8 cellular contexts compared by ENCODE assay signal in genomic region chr14:76953196-76953945, GRCh38.
DNase-seq lines count a peak whose midpoint lies in the region; ATAC-seq and TF ChIP-seq lines count a peak whose summit lies in the region.

No MANE protein-coding gene starts in this region.

- ATAC-seq in GM21786 (IDR thresholded peaks at IDR 0.05; ENCODE audit: unreplicated experiment): no peak

- H3K4me3 ChIP-seq in AG04450 (ENCODE audit: low read depth, low read length): peak overlapping the region; percentile 35; the same call in 1 of the 2 replicates

- H3K14ac ChIP-seq in H9 (ENCODE audit: insufficient read depth, low read length): peak overlapping the region; percentile 54; the same call in 1 of the 2 replicates

- DNase-seq in AG04450 (ENCODE audit: low read depth, low spot score) (no peak), H9 (no peak), SW480 (ENCODE audit: low spot score) (peak; percentile 93), T47D (ENCODE audit: low read depth in 1 of 2, low spot score in 1 of 2) (peak; percentile 86 to 96), kidney glomerular epithelial cell (lab: John Stamatoyannopoulos, UW) (peak; percentile 69), HEK293T (ENCODE audit: extremely low spot score) (no peak)
- DNase-seq in stimulated activated CD4-positive, alpha-beta T cell treated with anti-CD3 and anti-CD28 coated beads, TNF-alpha, amount 100 ng/mL, for 4 hours (ENCODE audit: low read depth in 3 of 3): peak in 2 of 3 experiments; percentile 38 to 53

- peak overlapping the region; percentile 44 for H3K18ac ChIP-seq in H9 (ENCODE audit: insufficient read length, low read depth, low read length)

- no peak overlapping the region for H2AFZ ChIP-seq in H9 (ENCODE audit: low read length)

- TF ChIP-seq CTCF in AG04450 (IDR thresholded peaks at IDR 0.05; ENCODE audit: low read depth, low read length): no peak
- no peak for TF ChIP-seq CTCF in H9 (conservative IDR thresholded peaks at IDR 0.05)

- no peak overlapping the region for H3K23ac ChIP-seq in H9 (ENCODE audit: insufficient read length, low read depth, low read length)

- POLR2A ChIA-PET in AG04450 (lab: Yijun Ruan, JAX) (interaction anchor here (0.5 to 1.7 kb wide), 7 partner anchors 9 to 89 kb away, joined by 3 to 15 read pairs (median 4); no protein-coding TSS in a partner anchor), HEK293T (lab: Yijun Ruan, JAX) (interaction anchor here (1.0 to 2.5 kb wide), 2 partner anchors 11 to 76 kb away, joined by 3 to 8 read pairs; no protein-coding TSS in a partner anchor)

- WGBS in H9 (ENCODE audit: extremely low coverage, insufficient read length, low lambda C conversion rate): no CpG with 5 or more reads among the region's 12 CpGs

- H3K4me2 ChIP-seq in H9 (ENCODE audit: insufficient read depth, insufficient read length, low read length): no peak overlapping the region

- no peak overlapping the region for H2BK5ac ChIP-seq in H9 (ENCODE audit: insufficient read length, low read length)

- no peaks in the 10 kb centered on the region for H3K27me3 Mint-ChIP-seq in H9 (ENCODE audit: low read depth)

- no peak overlapping the region for H2BK15ac ChIP-seq in H9 (ENCODE audit: low read depth, low read length)

- no peak overlapping the region for H2BK120ac ChIP-seq in H9 (ENCODE audit: low read depth, low read length, poor library complexity, severe bottlenecking)

- peaks cover 8% of the 10 kb centered on the region for H3K23me2 ChIP-seq in H9 (ENCODE audit: insufficient read length, low read depth, low read length, poor library complexity, severe bottlenecking)

- H2AK5ac ChIP-seq in H9 (ENCODE audit: insufficient read length, low read length): no peak overlapping the region

- no peak overlapping the region for H3T11ph ChIP-seq in H9 (ENCODE audit: low read length)

- no peak overlapping the region for H4K8ac ChIP-seq in H9 (replicated peaks; ENCODE audit: insufficient read length, low read depth, low read length)

- peak overlapping the region; percentile 28 for H2BK12ac ChIP-seq in H9 (ENCODE audit: insufficient read length, low read depth, low read length)

- H3K9ac ChIP-seq in H9 (ENCODE audit: extremely low read depth, insufficient read length, low read length): no peak overlapping the region

- H3K4me3 Mint-ChIP-seq in H9: no peak overlapping the region

- H4K5ac ChIP-seq in H9 (ENCODE audit: insufficient read length, low read depth, low read length): no peak overlapping the region

- no peaks in the 10 kb centered on the region for H3K79me2 ChIP-seq in H9 (ENCODE audit: insufficient read depth, low read length)

- no peaks in the 10 kb centered on the region; a peak in 2 of 5 replicates for H3K9me3 Mint-ChIP-seq in H9

- H3K27ac ChIP-seq in AG04450 (ENCODE audit: low read depth, low read length): peak overlapping the region; percentile 85
- no peak overlapping the region for H3K27ac ChIP-seq in H9 (ENCODE audit: insufficient read length, low read depth, low read length)

- in situ Hi-C loops in T47D (cut with HindIII; ENCODE audit: low pct_unique_long_range_greater_than_20kb, low sequenced_read_pairs): no loop called here

- H3K56ac ChIP-seq in H9 (ENCODE audit: insufficient read length, low read depth, low read length): no peak overlapping the region

- H3K9me3 ChIP-seq in AG04450 (ENCODE audit: control insufficient read depth, insufficient read depth, low read length): no peaks in the 10 kb centered on the region
- H3K9me3 ChIP-seq in H9 (ENCODE audit: control insufficient read depth, low read depth, low read length): no peaks in the 10 kb centered on the region

- 0 out of 7 replicates have a peak, but pooled peaks cover 0 to 1% (median 0%) of the 10 kb centered on the region in 3 experiments for H3K36me3 Mint-ChIP-seq in H9 (ENCODE audit: insufficient read depth in 1 of 3, low read depth in 3 of 3)

- H3K27me3 ChIP-seq in AG04450 (ENCODE audit: control insufficient read depth, insufficient read depth, low read length): no peaks in the 10 kb centered on the region
- no peaks in the 10 kb centered on the region for H3K27me3 ChIP-seq in H9 (ENCODE audit: insufficient read depth, low read length)

- H2BK20ac ChIP-seq in H9 (ENCODE audit: low read depth, low read length, poor library complexity, severe bottlenecking): no peak overlapping the region

- no peak overlapping the region for H4K91ac ChIP-seq in H9 (ENCODE audit: insufficient read length, low read depth, low read length)

- no peak overlapping the region for H3K4ac ChIP-seq in H9 (ENCODE audit: low read depth, low read length)

- peaks cover 47 to 54% of the 10 kb centered on the region in 2 experiments for H3K4me1 Mint-ChIP-seq in H9

- peaks cover 16% of the 10 kb centered on the region; the same call in 1 of the 2 replicates for H3K4me1 ChIP-seq in H9 (ENCODE audit: insufficient read depth, low read length)

- no peaks in the 10 kb centered on the region for H4K20me1 ChIP-seq in H9 (ENCODE audit: control insufficient read depth, insufficient read depth, insufficient read length)

- CTCF ChIA-PET in AG04450 (lab: Charles Lee) (interaction anchor here (0.9 to 4.7 kb wide), 5 partner anchors 17 to 77 kb away, joined by 3 to 26 read pairs (median 3); no protein-coding TSS in a partner anchor), HEK293T (lab: Yijun Ruan, JAX) (interaction anchor here (0.7 kb wide), 1 partner anchor 233 kb away, joined by 4 read pairs; no protein-coding TSS in a partner anchor)

- peak overlapping the region in 1 of 3 experiments; percentile 61; a peak in 1 of 7 replicates for H3K27ac Mint-ChIP-seq in H9

- H3K79me1 ChIP-seq in H9 (ENCODE audit: insufficient read depth, low read depth, low read length, poor library complexity, severe bottlenecking): no peaks in the 10 kb centered on the region

TF ChIP-seq in HEK293T, 16 proteins besides CTCF, POLR2A, EP300 and RAD21:
- no peak for TF ChIP-seq FOXM1 (IDR thresholded peaks at IDR 0.05; ENCODE audit: borderline replicate concordance)
- TF ChIP-seq ELF4 (IDR thresholded peaks at IDR 0.05): no peak
- no peak for TF ChIP-seq L3MBTL2 (conservative IDR thresholded peaks at IDR 0.05)
- no peak for TF ChIP-seq ZNF384 (IDR thresholded peaks at IDR 0.05)
- TF ChIP-seq CTBP1 (IDR thresholded peaks at IDR 0.05; ENCODE audit: borderline replicate concordance): no peak
- no peak for TF ChIP-seq PKNOX1 (IDR thresholded peaks at IDR 0.05)
- no peak for TF ChIP-seq HDGF (IDR thresholded peaks at IDR 0.05; ENCODE audit: borderline replicate concordance)
- TF ChIP-seq FOXK2 (IDR thresholded peaks at IDR 0.05): no peak
- TF ChIP-seq BHLHE40 (IDR thresholded peaks at IDR 0.05; ENCODE audit: borderline replicate concordance): no peak
- no peak for TF ChIP-seq ARNT (IDR thresholded peaks at IDR 0.05)
- no peak for TF ChIP-seq NFRKB (IDR thresholded peaks at IDR 0.05)

Comparison
In these comparisons a context has a peak if more than half of its experiments do, and no peak if none do; other contexts are left out.
1. DNase-seq: peak in SW480 (single experiment), T47D (2 of 2), kidney glomerular epithelial cell (single experiment) and stimulated activated CD4-positive, alpha-beta T cell treated with anti-CD3 and anti-CD28 coated beads, TNF-alpha, amount 100 ng/mL, for 4 hours (2 of 3); none in AG04450 (single experiment), H9 (single experiment) and HEK293T (single experiment).